9 cellular contexts compared by ENCODE assay signal in the genomic region with DNA sequence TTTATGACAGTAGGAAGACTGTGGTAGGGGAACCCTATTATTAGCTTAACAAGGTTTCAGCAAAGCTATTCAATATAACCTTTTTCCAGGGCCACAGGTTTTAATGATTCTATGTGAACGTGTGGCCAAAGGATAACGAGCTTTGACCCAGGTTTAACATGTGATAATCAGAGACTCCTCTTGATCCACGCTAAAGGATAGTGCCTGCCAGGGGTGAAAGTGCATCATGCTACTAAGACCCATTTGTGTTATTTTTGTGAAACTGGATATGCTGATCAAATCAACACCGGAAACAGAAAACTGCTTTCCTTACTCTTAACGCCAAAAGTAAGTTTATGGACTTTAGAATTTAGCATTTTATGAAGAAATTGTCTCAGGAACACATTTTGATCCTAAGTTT. TPM values are rescaled to one million over a fixed set of nuclear protein-coding genes. Genes with fewer than 3 reads are reported as not detected.
DNase-seq lines count a peak whose midpoint lies in the region; ATAC-seq, FAIRE-seq and TF ChIP-seq lines count a peak whose summit lies in the region.
"Had no signal": no experiment of that assay in that cellular context is flagged by ENCODE, and none has a peak within 500 bp of the region (broad histone marks: within the 10 kb centered on the region; RNA-seq: fewer than 3 reads in every experiment).

No MANE protein-coding gene starts in this region.

- intact Hi-C loops in GM12878 (cut with micrococcal nuclease; ENCODE audit: unreplicated experiment): loop anchor here (2.0 kb wide), 1 partner anchor 67 kb away; no protein-coding TSS in a partner anchor

- TF ChIP-seq CTCF in GM12878 (IDR thresholded peaks at IDR 0.05 in 2 of 3, conservative IDR thresholded peaks at IDR 0.05 in 1 of 3; ENCODE audit: control insufficient read depth in 2 of 3, extremely low read depth in 1 of 3, insufficient read depth in 1 of 3, low read depth in 3 of 3, low read length in 3 of 3): no peak
- no peak for TF ChIP-seq CTCF in upper lobe of left lung (IDR thresholded peaks at IDR 0.05)

- H3K9me3 ChIP-seq in GM12878 (replicated peaks; ENCODE audit: control insufficient read depth, insufficient read depth, low read length) (no peaks in the 10 kb centered on the region), upper lobe of left lung (no peaks in the 10 kb centered on the region)

- no peaks in the 10 kb centered on the region for H3K9me3 Mint-ChIP-seq in activated naive CD4-positive, alpha-beta T cell treated with anti-CD3 and anti-CD28 coated beads, Interleukin-2, amount 10 ng/mL, durations not matched to agents 7 days and 5 days
- no peaks in the 10 kb centered on the region for H3K9me3 Mint-ChIP-seq in memory B cell

- RAD21 ChIA-PET in GM12878 (lab: Charles Lee; ENCODE audit: unreplicated experiment): interaction anchor here (0.6 to 6.6 kb wide), 16 partner anchors 15 to 254 kb away, joined by 3 to 166 read pairs (median 5); a partner anchor contains a TSS

- H3K27me3 ChIP-seq in GM12878 (replicated peaks in 1 of 2; ENCODE audit: control insufficient read depth in 2 of 2, insufficient read depth in 2 of 2, low read length in 1 of 2): no peaks in the 10 kb centered on the region
- H3K27me3 ChIP-seq in upper lobe of left lung: no peaks in the 10 kb centered on the region

- peak overlapping the region; percentile 74 for H3K9ac ChIP-seq in GM12878 (ENCODE audit: control insufficient read depth, insufficient read depth, low read length)

- no peak for DNase-seq in activated naive CD4-positive, alpha-beta T cell treated with anti-CD3 and anti-CD28 coated beads, Interleukin-2, amount 10 ng/mL, durations not matched to agents 7 days and 5 days
- DNase-seq in activated naive CD4-positive, alpha-beta T cell treated with Interleukin-2 at 50 U/mL for 16 hours: no peak
- DNase-seq in GM12878 (ENCODE audit: low read depth, low spot score) (no peak), memory B cell (ENCODE audit: low spot score in 2 of 2) (no peak), upper lobe of left lung (no peak), CD1c-positive myeloid dendritic cell (ENCODE audit: extremely low spot score) (no peak), SIG-M5 (lab: John Stamatoyannopoulos, UW) (no peak)

- H3K4me2 ChIP-seq in GM12878 (ENCODE audit: control insufficient read depth, insufficient read depth): peak overlapping the region; percentile 85

- peaks cover 51% of the 10 kb centered on the region for H3K79me2 ChIP-seq in GM12878 (ENCODE audit: control insufficient read depth, insufficient read depth, low read length)

- no peak for ATAC-seq in GM12878
- ATAC-seq in memory B cell (ENCODE audit: low read depth): no peak
- no peak for ATAC-seq in upper lobe of left lung (ENCODE audit: low FRiP score in 2 of 2)
- no peak for ATAC-seq in GM19455 (IDR thresholded peaks at IDR 0.05; ENCODE audit: unreplicated experiment)

- CTCF ChIA-PET in activated naive CD4-positive, alpha-beta T cell treated with anti-CD3 and anti-CD28 coated beads, Interleukin-2, amount 10 ng/mL, durations not matched to agents 7 days and 5 days (lab: Charles Lee): interaction anchor here (1.0 to 1.5 kb wide), 5 partner anchors 15 to 498 kb away, joined by 3 to 11 read pairs (median 5); no protein-coding TSS in a partner anchor
- CTCF ChIA-PET in GM12878 (lab: Yijun Ruan, JAX): interaction anchor here (0.6 to 6.3 kb wide), 16 partner anchors 16 to 524 kb away, joined by 3 to 277 read pairs (median 5); no protein-coding TSS in a partner anchor

- H3K4me1 ChIP-seq in GM12878 (ENCODE audit: control insufficient read depth, insufficient read depth, low read length) (peaks cover 3% of the 10 kb centered on the region; the same call in 1 of the 2 replicates), upper lobe of left lung (peaks cover 27 to 56% (median 42%) of the 10 kb centered on the region in 4 donors)

- BruUV-seq in GM12878 (replicated peaks; lab: Mats Ljungman, UMichigan): no TSS peak

- H3K4me1 Mint-ChIP-seq in activated naive CD4-positive, alpha-beta T cell treated with anti-CD3 and anti-CD28 coated beads, Interleukin-2, amount 10 ng/mL, durations not matched to agents 7 days and 5 days: peaks cover 61% of the 10 kb centered on the region
- peaks cover 19% of the 10 kb centered on the region for H3K4me1 Mint-ChIP-seq in memory B cell

- H3K4me3 ChIP-seq in GM12878 (peak overlapping the region; percentile 72), upper lobe of left lung (peak overlapping the region in 3 of 4 donors; percentile 76 to 95 (median 77))

- H3K36me3 Mint-ChIP-seq in activated naive CD4-positive, alpha-beta T cell treated with anti-CD3 and anti-CD28 coated beads, Interleukin-2, amount 10 ng/mL, durations not matched to agents 7 days and 5 days: peaks cover 3% of the 10 kb centered on the region
- no peaks in the 10 kb centered on the region for H3K36me3 Mint-ChIP-seq in memory B cell

- POLR2A ChIA-PET in GM12878 (lab: Charles Lee): interaction anchor here (0.5 to 2.8 kb wide), 16 partner anchors 15 to 575 kb away, joined by 3 to 20 read pairs (median 4); a partner anchor contains a TSS

- WGBS in GM12878 (ENCODE audit: insufficient coverage, insufficient replicate concordance, low lambda C conversion rate, missing lambda C conversion rate): 87% methylated on average over 5 of the region's 5 CpGs
- 59 to 69% methylated on average over 5 of the region's 5 CpGs for WGBS in upper lobe of left lung, 2 donors

- H3K4me3 Mint-ChIP-seq in activated naive CD4-positive, alpha-beta T cell treated with anti-CD3 and anti-CD28 coated beads, Interleukin-2, amount 10 ng/mL, durations not matched to agents 7 days and 5 days: peak overlapping the region; percentile 97
- peak overlapping the region; percentile 90 for H3K4me3 Mint-ChIP-seq in memory B cell

- no peak for TF ChIP-seq RAD21 in GM12878 (IDR thresholded peaks at IDR 0.05; ENCODE audit: insufficient read depth, low read depth, low read length)

- TF ChIP-seq EP300 in GM12878 (IDR thresholded peaks at IDR 0.05; ENCODE audit: borderline replicate concordance in 1 of 2, control insufficient read depth in 1 of 2, low read depth in 2 of 2, low read length in 2 of 2) (no peak), upper lobe of left lung (IDR thresholded peaks at IDR 0.05) (no peak)

- H3K27ac ChIP-seq in GM12878 (ENCODE audit: control insufficient read depth, insufficient read depth) (peak overlapping the region; percentile 76), upper lobe of left lung (peak overlapping the region; percentile 89 to 94 (median 92))

- no peaks in the 10 kb centered on the region for H4K20me1 ChIP-seq in GM12878 (ENCODE audit: control insufficient read depth, insufficient read depth)

- no peak for FAIRE-seq in GM12878 (lab: Jason Lieb, UNC)
- FAIRE-seq: colon had no signal

- H3K36me3 ChIP-seq in GM12878 (ENCODE audit: control insufficient read depth in 2 of 2, insufficient read depth in 2 of 2, low read length in 1 of 2) (no peaks in the 10 kb centered on the region), upper lobe of left lung (peaks cover 0 to 2% (median under 1%) of the 10 kb centered on the region in 4 donors)

- in situ Hi-C loops in GM12878 (cut with MboI): loop anchor here (5.0 kb wide), 1 partner anchor 191 kb away; no protein-coding TSS in a partner anchor

- no peak for TF ChIP-seq POLR2A in GM12878 (IDR thresholded peaks at IDR 0.05; ENCODE audit: low read depth, low read length)
- no peak for TF ChIP-seq POLR2A in upper lobe of left lung (IDR thresholded peaks at IDR 0.05)

- peak overlapping the region; percentile 39 for H2AFZ ChIP-seq in GM12878 (ENCODE audit: control insufficient read depth, low read depth, low read length)

- SMC1A ChIA-PET in GM12878 (lab: Charles Lee; ENCODE audit: uncharacterized antibody, unreplicated experiment): interaction anchor here (0.7 to 6.7 kb wide), 21 partner anchors 17 to 253 kb away, joined by 3 to 185 read pairs (median 6); no protein-coding TSS in a partner anchor

- peaks cover 21% of the 10 kb centered on the region for H3K27me3 Mint-ChIP-seq in activated naive CD4-positive, alpha-beta T cell treated with anti-CD3 and anti-CD28 coated beads, Interleukin-2, amount 10 ng/mL, durations not matched to agents 7 days and 5 days
- no peaks in the 10 kb centered on the region for H3K27me3 Mint-ChIP-seq in memory B cell

- H3K27ac Mint-ChIP-seq in activated naive CD4-positive, alpha-beta T cell treated with anti-CD3 and anti-CD28 coated beads, Interleukin-2, amount 10 ng/mL, durations not matched to agents 7 days and 5 days: peak overlapping the region; percentile 94
- H3K27ac Mint-ChIP-seq in memory B cell: peak overlapping the region; percentile 89

RNA-seq across cellular contexts. Expression of a gene that starts 0.9 kb away (rescaled TPM):
- total RNA-seq in GM12878 (2013; cell fraction: nucleolus; rRNA removed): 292 and 310 TPM in 2 replicates
- total RNA-seq in GM12878 (2014; rRNA removed) (43.7 and 56.1 TPM in 2 replicates), GM12878 (2014; rRNA removed; fragmentation: Illumina TruSeq; extraction: Trizol) (92.8 and 93.7 TPM in 2 replicates), GM12878 (2021) (50.7 and 52.0 TPM in 2 replicates), upper lobe of left lung (100 to 1,000 TPM in 1 of 6 donors, 10 to 100 TPM in 5; 49.7 to 111 (median 67.8) TPM)
- 29.8 TPM for polyA plus RNA-seq in GM12878 (2011; ENCODE audit: low read depth)
- polyA plus RNA-seq in GM12878 (2011; rRNA removed) (129 and 131 TPM in 2 replicates), GM12878 (2014; fragmentation: Illumina TruSeq; extraction: Trizol) (98.9 and 117 TPM in 2 replicates), GM12878 (2014; fragmentation: Nextera tagmentation; extraction: Ambion mirVana) (10 to 100 TPM; 41.3 to 42.5 TPM), GM12878 (2014; rRNA removed) (37.7 and 47.3 TPM in 2 replicates), GM12878 (2016; fragmentation: Nextera tagmentation; extraction: Ambion mirVana) (10 to 100 TPM; 63.6 to 69.5 TPM)
- 71.4 and 104 TPM in 2 replicates for polyA plus RNA-seq in GM12878 (2011; cell fraction: cytosol; rRNA removed)
- polyA plus RNA-seq in GM12878 (2011; cell fraction: nucleus; rRNA removed): 62.7 and 82.1 TPM in 2 replicates
- polyA plus RNA-seq in GM12878 (2012): 35.8 and 44.5 TPM in 2 replicates
- polyA minus RNA-seq in GM12878 (2011; rRNA and poly(A)+ RNA removed): 214 and 256 TPM in 2 replicates
- polyA minus RNA-seq in GM12878 (2011; cell fraction: cytosol; rRNA and poly(A)+ RNA removed): 46.5 and 53.7 TPM in 2 replicates
- polyA minus RNA-seq in GM12878 (2011; cell fraction: nucleus; rRNA and poly(A)+ RNA removed): 57.2 and 77.2 TPM in 2 replicates

RNA-seq across cellular contexts. Expression of a gene that starts 2.7 kb away (rescaled TPM):
- 56.9 and 67.2 TPM in 2 replicates for total RNA-seq in GM12878 (2013; cell fraction: nucleolus; rRNA removed)
- 25.9 and 26.4 TPM in 2 replicates for total RNA-seq in GM12878 (2014; rRNA removed)
- 21.3 and 22.0 TPM in 2 replicates for total RNA-seq in GM12878 (2014; rRNA removed; fragmentation: Illumina TruSeq; extraction: Trizol)
- total RNA-seq in GM12878 (2021): 21.1 and 21.3 TPM in 2 replicates
- 14.3 TPM for polyA plus RNA-seq in GM12878 (2011; ENCODE audit: low read depth)
- 42.8 and 52.1 TPM in 2 replicates for polyA plus RNA-seq in GM12878 (2011; rRNA removed)
- polyA plus RNA-seq in GM12878 (2011; cell fraction: cytosol; rRNA removed): 19.6 and 25.2 TPM in 2 replicates
- 40.3 and 42.7 TPM in 2 replicates for polyA plus RNA-seq in GM12878 (2011; cell fraction: nucleus; rRNA removed)
- polyA plus RNA-seq in GM12878 (2012): 16.0 and 16.4 TPM in 2 replicates
- 22.5 and 25.0 TPM in 2 replicates for polyA plus RNA-seq in GM12878 (2014; fragmentation: Illumina TruSeq; extraction: Trizol)
- 1 to 10 TPM; 5.2 to 9.5 TPM for polyA plus RNA-seq in GM12878 (2014; fragmentation: Nextera tagmentation; extraction: Ambion mirVana)
- polyA plus RNA-seq in GM12878 (2014; rRNA removed): 20.0 and 22.9 TPM in 2 replicates
- 10 to 100 TPM; 21.2 to 21.4 TPM for polyA plus RNA-seq in GM12878 (2016; fragmentation: Nextera tagmentation; extraction: Ambion mirVana)
- 30.0 and 30.9 TPM in 2 replicates for polyA minus RNA-seq in GM12878 (2011; rRNA and poly(A)+ RNA removed)
- polyA minus RNA-seq in GM12878 (2011; cell fraction: cytosol; rRNA and poly(A)+ RNA removed): 10.4 and 16.2 TPM in 2 replicates
- 15.7 and 29.7 TPM in 2 replicates for polyA minus RNA-seq in GM12878 (2011; cell fraction: nucleus; rRNA and poly(A)+ RNA removed)
- total RNA-seq in upper lobe of left lung: 10 to 100 TPM; 18.4 to 69.1 (median 35.1) TPM
